Comparison of ENCODE assay signal across 8 cellular contexts in genomic region chr15:74432968-74433591, GRCh38. TPM values are rescaled to one million over a fixed set of nuclear protein-coding genes. Genes with fewer than 3 reads are reported as not detected.
DNase-seq lines count a peak whose midpoint lies in the region; ATAC-seq, FAIRE-seq and TF ChIP-seq lines count a peak whose summit lies in the region.

No MANE protein-coding gene starts in this region.

- H3K27ac ChIP-seq in RWPE1 (peak overlapping the region; percentile 44), pancreas (no peak overlapping the region)

- POLR2A ChIA-PET in RWPE1 (lab: Yijun Ruan, JAX; ENCODE audit: low non-redundant PET): no interaction called here

- H3K4me3 ChIP-seq in epithelial cell of proximal tubule (ENCODE audit: low read depth, low read length) (peak overlapping the region; percentile 69), pancreas (peak overlapping the region; percentile 51 to 80 (median 64))

- no peaks in the 10 kb centered on the region for H3K9me3 ChIP-seq in pancreas

- H3K4me1 ChIP-seq in pancreas: peaks cover 5 to 13% (median 10%) of the 10 kb centered on the region in 3 donors

- CTCF ChIA-PET in RWPE1 (lab: Yijun Ruan, JAX): interaction anchor here (0.8 to 2.1 kb wide), 4 partner anchors 37 to 59 kb away, joined by 3 to 9 read pairs (median 4); no protein-coding TSS in a partner anchor

- H3K36me3 ChIP-seq in pancreas: no peaks in the 10 kb centered on the region

- intact Hi-C loops in pancreas (cut with DNase I): no loop called here

- 1 to 2% methylated on average over 20 to 64 of the region's 64 CpGs for WGBS in pancreas, 2 donors

- FAIRE-seq in pancreas (lab: Jason Lieb, UNC): no peak

- ATAC-seq in pancreas (no peak), HG02884 (IDR thresholded peaks at IDR 0.05; ENCODE audit: unreplicated experiment) (no peak)

- TF ChIP-seq CTCF in RWPE1 (conservative IDR thresholded peaks at IDR 0.05; ENCODE audit: low read depth): no peak
- no peak for TF ChIP-seq CTCF in epithelial cell of proximal tubule (conservative IDR thresholded peaks at IDR 0.05; ENCODE audit: low read depth, low read length)
- no peak for TF ChIP-seq CTCF in pancreas (IDR thresholded peaks at IDR 0.05)

- DNase-seq in activated T-cell treated with anti-CD3 and anti-CD28 coated beads, Interleukin-2, amount 50 U/mL, for 1 hour: peak; percentile 34
- DNase-seq in activated T-cell treated with anti-CD3 and anti-CD28 coated beads for 4 hours: no peak
- peak; percentile 29 for DNase-seq in RWPE1 (ENCODE audit: low spot score)
- no peak for DNase-seq in epithelial cell of proximal tubule (ENCODE audit: low read depth)
- DNase-seq in pancreas: no peak
- DNase-seq in NCI-H2171 treated with DMSO at 0.1 percent for 48 hours (lab: John Stamatoyannopoulos, UW): no peak
- no peak for DNase-seq in stimulated activated CD4-positive, alpha-beta T cell treated with anti-CD3 and anti-CD28 coated beads, Interleukin-12 subunit alpha, Interleukin-12 subunit beta, amount 100 ng/mL, for 4 hours

- no peaks in the 10 kb centered on the region for H3K27me3 ChIP-seq in pancreas

RNA-seq across cellular contexts. Expression of gene SEMA7A, which starts 0.7 kb away (rescaled TPM):
- total RNA-seq in epithelial cell of proximal tubule (112 and 113 TPM in 2 replicates), pancreas (1 to 10 TPM in 2 of 6 donors, under 1 TPM in 4; 0.37 to 5.6 (median 0.75) TPM)
- polyA plus RNA-seq in pancreas: 1 to 10 TPM in 1 of 2 donors, under 1 TPM in 1; 0.53 to 1.1 TPM

RNA-seq across cellular contexts. Expression of gene UBL7, which starts 27.9 kb away (rescaled TPM):
- total RNA-seq in epithelial cell of proximal tubule (57.8 and 67.9 TPM in 2 replicates), pancreas (10 to 100 TPM; 16.9 to 30.2 (median 20.4) TPM)
- polyA plus RNA-seq in pancreas: 10 to 100 TPM; 16.0 to 18.1 TPM

Comparison
In these comparisons a context has a peak if more than half of its experiments do, and no peak if none do; other contexts are left out.
1. DNase-seq: peak in activated T-cell treated with anti-CD3 and anti-CD28 coated beads, Interleukin-2, amount 50 U/mL, for 1 hour (single experiment) and RWPE1 (single experiment); none in activated T-cell treated with anti-CD3 and anti-CD28 coated beads for 4 hours (single experiment), epithelial cell of proximal tubule (single experiment), pancreas (0 of 6), NCI-H2171 treated with DMSO at 0.1 percent for 48 hours (single experiment) and stimulated activated CD4-positive, alpha-beta T cell treated with anti-CD3 and anti-CD28 coated beads, Interleukin-12 subunit alpha, Interleukin-12 subunit beta, amount 100 ng/mL, for 4 hours (single experiment).
2. RNA of gene SEMA7A, which starts 0.7 kb away (total RNA-seq): 112 to 113 TPM in epithelial cell of proximal tubule; 0.37 to 5.6 TPM in pancreas; every median in the first group is over 10 times any median in the second.